Comparison of ENCODE assay signal across 12 cellular contexts in genomic region chr15:64850778-64851502, GRCh38. TPM values are rescaled to one million over a fixed set of nuclear protein-coding genes. Genes with fewer than 3 reads are reported as not detected.
DNase-seq lines count a peak whose midpoint lies in the region; ATAC-seq and TF ChIP-seq lines count a peak whose summit lies in the region.
"Had no signal": no experiment of that assay in that cellular context is flagged by ENCODE, and none has a peak within 500 bp of the region (broad histone marks: within the 10 kb centered on the region; RNA-seq: fewer than 3 reads in every experiment).

No MANE protein-coding gene starts in this region.

- no peaks in the 10 kb centered on the region for H3K27me3 ChIP-seq in CD4-positive, alpha-beta T cell (ENCODE audit: control insufficient read depth, insufficient read depth, low read length)
- H3K27me3 ChIP-seq in SJSA1 (replicated peaks) (no peaks in the 10 kb centered on the region), hepatocyte (no peaks in the 10 kb centered on the region), skeletal muscle satellite cell (ENCODE audit: control insufficient read depth, insufficient read depth, low read length) (no peaks in the 10 kb centered on the region)
- H3K27me3 ChIP-seq: cardiac muscle cell had no signal

- H3K4me2 ChIP-seq in hepatocyte (peak overlapping the region; percentile 27), skeletal muscle satellite cell (ENCODE audit: low read length) (peak overlapping the region; percentile 45)

- H3K79me2 ChIP-seq in hepatocyte, result peaks cover 32% of the 10 kb centered on the region

- TF ChIP-seq CTCF in CD4-positive, alpha-beta T cell (IDR thresholded peaks at IDR 0.05), result no peak
- no peak for TF ChIP-seq CTCF in hepatocyte (IDR thresholded peaks at IDR 0.05; ENCODE audit: poor library complexity)

- POLR2A ChIA-PET in CD4-positive, alpha-beta T cell (lab: Charles Lee), result interaction anchor here (1.0 kb wide), 1 partner anchor 43 kb away, joined by 3 read pairs; no protein-coding TSS in a partner anchor

- no peaks in the 10 kb centered on the region for H3K9me3 Mint-ChIP-seq in CD4-positive, alpha-beta T cell

- H3K4me1 ChIP-seq in SJSA1 (replicated peaks) (peaks cover 64% of the 10 kb centered on the region), hepatocyte (ENCODE audit: insufficient read depth) (peaks cover 3% of the 10 kb centered on the region), skeletal muscle satellite cell (ENCODE audit: control insufficient read depth, insufficient read depth, low read length) (peaks cover 54% of the 10 kb centered on the region)

- no peaks in the 10 kb centered on the region for H4K20me1 ChIP-seq in hepatocyte (ENCODE audit: insufficient read depth, poor library complexity, severe bottlenecking)

- H3K36me3 Mint-ChIP-seq in CD4-positive, alpha-beta T cell (ENCODE audit: low read depth), result peaks cover 76% of the 10 kb centered on the region

- WGBS in hepatocyte (ENCODE audit: low lambda C conversion rate, missing lambda C conversion rate), result 83% methylated on average over 4 of the region's 4 CpGs

- H3K27ac Mint-ChIP-seq in CD4-positive, alpha-beta T cell, result peak overlapping the region; percentile 17

- H3K4me1 Mint-ChIP-seq in CD4-positive, alpha-beta T cell (ENCODE audit: low read depth), result peaks cover 58% of the 10 kb centered on the region

- H3K9me3 ChIP-seq in CD4-positive, alpha-beta T cell (ENCODE audit: control insufficient read depth, low read length), result no peaks in the 10 kb centered on the region
- H3K9me3 ChIP-seq in SJSA1 (replicated peaks), result no peaks in the 10 kb centered on the region
- no peaks in the 10 kb centered on the region for H3K9me3 ChIP-seq in hepatocyte (ENCODE audit: low read depth)
- no peaks in the 10 kb centered on the region for H3K9me3 ChIP-seq in skeletal muscle satellite cell (replicated peaks; ENCODE audit: low read length)

- H3K27me3 Mint-ChIP-seq in CD4-positive, alpha-beta T cell, result no peaks in the 10 kb centered on the region

- ATAC-seq in CD4-positive, alpha-beta T cell (ENCODE audit: poor library complexity), result no peak
- ATAC-seq in GM21381 (IDR thresholded peaks at IDR 0.05; ENCODE audit: unreplicated experiment), result no peak
- ATAC-seq: left colon had no signal

- CTCF ChIA-PET in CD4-positive, alpha-beta T cell (lab: Charles Lee), result no interaction called here

- DNase-seq in CD4-positive, alpha-beta T cell, result no peak
- no peak for DNase-seq in SJSA1 (ENCODE audit: low read depth in 1 of 2, low spot score in 2 of 2)
- no peak for DNase-seq in hepatocyte (ENCODE audit: low spot score)
- DNase-seq in NCI-H226, result no peak
- DNase-seq in kidney glomerular epithelial cell (lab: John Stamatoyannopoulos, UW), result no peak
- DNase-seq in DMS53 treated with DMSO at 0.1 percent for 48 hours (lab: John Stamatoyannopoulos, UW; ENCODE audit: unreplicated experiment), result no peak
- DNase-seq: activated T-cell treated with anti-CD3 and anti-CD28 coated beads, Interleukin-2, amount 50 U/mL, for 1 hour; left colon; RPMI8226 had no signal

- H2AFZ ChIP-seq in hepatocyte, result no peak overlapping the region

- H3K36me3 ChIP-seq in SJSA1 (peaks cover 87% of the 10 kb centered on the region), hepatocyte (replicated peaks; ENCODE audit: insufficient read depth, low read depth) (no peaks in the 10 kb centered on the region), skeletal muscle satellite cell (ENCODE audit: insufficient read depth, low read length) (peaks cover 49% of the 10 kb centered on the region)

- no peaks in the 10 kb centered on the region for H3K9me2 ChIP-seq in hepatocyte (replicated peaks; ENCODE audit: insufficient read depth)

- H3K9ac ChIP-seq in skeletal muscle satellite cell (ENCODE audit: low read depth, low read length), result peak overlapping the region; percentile 26

- intact Hi-C loops in CD4-positive, alpha-beta T cell (cut with DNase I, micrococcal nuclease), result no loop called here

- no peak overlapping the region for H3K4me3 Mint-ChIP-seq in CD4-positive, alpha-beta T cell

- no peak overlapping the region for H3K27ac ChIP-seq in CD4-positive, alpha-beta T cell (ENCODE audit: low read depth, low read length)
- H3K27ac ChIP-seq in SJSA1 (peak overlapping the region; percentile 45; the same call in 1 of the 2 replicates), hepatocyte (peak overlapping the region; percentile 45)
- H3K27ac ChIP-seq: cardiac muscle cell had no signal

- no peak overlapping the region for H3K4me3 ChIP-seq in SJSA1
- H3K4me3 ChIP-seq in hepatocyte, result no peak overlapping the region
- H3K4me3 ChIP-seq in skeletal muscle satellite cell (ENCODE audit: low read length), result no peak overlapping the region
- H3K4me3 ChIP-seq: cardiac muscle cell had no signal

RNA-seq across cellular contexts. Expression of gene PLEKHO2, which starts 9.2 kb away (rescaled TPM):
- total RNA-seq in CD4-positive, alpha-beta T cell, result 1 to 10 TPM; 5.6 to 5.9 TPM
- 21.4 and 21.7 TPM in 2 replicates for total RNA-seq in SJSA1 (2014; rRNA removed; shearing (Covaris generic))
- 12.4 and 12.7 TPM in 2 replicates for total RNA-seq in hepatocyte
- 15.1 and 19.7 TPM in 2 replicates for polyA plus RNA-seq in hepatocyte
- 21.6 and 22.3 TPM in 2 replicates for total RNA-seq in skeletal muscle satellite cell (2012; rRNA removed)

RNA-seq across cellular contexts. Expression of gene PIF1, which starts 25.5 kb away (rescaled TPM):
- total RNA-seq in CD4-positive, alpha-beta T cell, result under 1 TPM; 0.22 to 0.27 TPM
- total RNA-seq in SJSA1 (2014; rRNA removed; shearing (Covaris generic)), result 20.1 and 29.2 TPM in 2 replicates
- 0.76 and 1.5 TPM in 2 replicates for total RNA-seq in hepatocyte
- 3.3 and 3.8 TPM in 2 replicates for polyA plus RNA-seq in hepatocyte
- 8.1 and 9.8 TPM in 2 replicates for total RNA-seq in skeletal muscle satellite cell (2012; rRNA removed)
